8 cellular contexts compared by ENCODE assay signal in genomic region chr2:201235865-201236811, GRCh38. TPM values are rescaled to one million over a fixed set of nuclear protein-coding genes. Genes with fewer than 3 reads are reported as not detected.
DNase-seq lines count a peak whose midpoint lies in the region; ATAC-seq, FAIRE-seq and TF ChIP-seq lines count a peak whose summit lies in the region.

No MANE protein-coding gene starts in this region.

- peaks cover 59% of the 10 kb centered on the region for H3K4me1 Mint-ChIP-seq in activated CD4-positive, alpha-beta memory T cell treated with anti-CD3 and anti-CD28 coated beads, Interleukin-2, amount 10 ng/mL, durations not matched to agents 7 days and 5 days
- H3K4me1 Mint-ChIP-seq in natural killer cell treated with Interleukin-12 subunit alpha and Interleukin-12 subunit beta and Interleukin-15 and Interleukin-18, amount 100 ng/mL, for 72 hours (ENCODE audit: low read depth in 2 of 2), result peaks cover 54 to 65% of the 10 kb centered on the region in 2 donors

- peak overlapping the region in 1 of 2 donors; percentile 22 for H3K27ac ChIP-seq in uterus

- H3K4me1 ChIP-seq in uterus, result no peaks in the 10 kb centered on the region

- no peaks in the 10 kb centered on the region for H3K27me3 ChIP-seq in uterus

- DNase-seq in AG09309 (ENCODE audit: low read depth) (peak; percentile 55), GM12892 (ENCODE audit: insufficient read length) (no peak), NCI-H69 (lab: John Stamatoyannopoulos, UW) (peak; percentile 55), erythroblast (lab: John Stamatoyannopoulos, UW) (peak; percentile 76 to 84), uterus (peak; percentile 44 to 64)
- peak; percentile 64 for DNase-seq in activated CD4-positive, alpha-beta memory T cell treated with anti-CD3 and anti-CD28 coated beads, Interleukin-2, amount 10 ng/mL, durations not matched to agents 7 days and 5 days
- DNase-seq in natural killer cell treated with Interleukin-12 subunit alpha and Interleukin-12 subunit beta and Interleukin-15 and Interleukin-18, amount 100 ng/mL, for 72 hours (ENCODE audit: low spot score), result peak; percentile 79

- H3K27ac Mint-ChIP-seq in activated CD4-positive, alpha-beta memory T cell treated with anti-CD3 and anti-CD28 coated beads, Interleukin-2, amount 10 ng/mL, durations not matched to agents 7 days and 5 days, result peak overlapping the region; percentile 97
- H3K27ac Mint-ChIP-seq in natural killer cell treated with Interleukin-12 subunit alpha and Interleukin-12 subunit beta and Interleukin-15 and Interleukin-18, amount 100 ng/mL, for 72 hours, result peak overlapping the region; percentile 95 to 98

- H3K4me3 ChIP-seq in AG09309 (ENCODE audit: control insufficient read depth, low read depth, low read length) (no peak overlapping the region; the same call in 1 of the 2 replicates), uterus (no peak overlapping the region)

- TF ChIP-seq CTCF in AG09309 (IDR thresholded peaks at IDR 0.05; ENCODE audit: control insufficient read depth, insufficient read depth, low read depth, low read length, missing control alignments) (peak; percentile 58), uterus (IDR thresholded peaks at IDR 0.05) (peak; percentile 49 to 68 (median 62))

- peak in 1 of 2 donors; percentile 26 for ATAC-seq in natural killer cell treated with Interleukin-12 subunit alpha and Interleukin-12 subunit beta and Interleukin-15 and Interleukin-18, amount 100 ng/mL, for 72 hours
- no peak for ATAC-seq in HG03135 (IDR thresholded peaks at IDR 0.05; ENCODE audit: unreplicated experiment)

- TF ChIP-seq POLR2A in GM12892 (IDR thresholded peaks at IDR 0.05; ENCODE audit: low read depth, low read length) (no peak), erythroblast (IDR thresholded peaks at IDR 0.05; ENCODE audit: low read length) (peak; percentile 40), uterus (IDR thresholded peaks at IDR 0.05) (no peak)

- H3K9me3 Mint-ChIP-seq in activated CD4-positive, alpha-beta memory T cell treated with anti-CD3 and anti-CD28 coated beads, Interleukin-2, amount 10 ng/mL, durations not matched to agents 7 days and 5 days, result peaks cover 2% of the 10 kb centered on the region
- H3K9me3 Mint-ChIP-seq in natural killer cell treated with Interleukin-12 subunit alpha and Interleukin-12 subunit beta and Interleukin-15 and Interleukin-18, amount 100 ng/mL, for 72 hours, result no peaks in the 10 kb centered on the region

- H3K4me3 Mint-ChIP-seq in activated CD4-positive, alpha-beta memory T cell treated with anti-CD3 and anti-CD28 coated beads, Interleukin-2, amount 10 ng/mL, durations not matched to agents 7 days and 5 days, result peak overlapping the region; percentile 97
- H3K4me3 Mint-ChIP-seq in natural killer cell treated with Interleukin-12 subunit alpha and Interleukin-12 subunit beta and Interleukin-15 and Interleukin-18, amount 100 ng/mL, for 72 hours, result peak overlapping the region; percentile 99

- intact Hi-C loops in uterus (cut with DNase I; ENCODE audit: low total_unique reads), result no loop called here

- H3K9me3 ChIP-seq in uterus, result no peaks in the 10 kb centered on the region

- H3K36me3 Mint-ChIP-seq in activated CD4-positive, alpha-beta memory T cell treated with anti-CD3 and anti-CD28 coated beads, Interleukin-2, amount 10 ng/mL, durations not matched to agents 7 days and 5 days (ENCODE audit: low read depth), result peaks cover 60% of the 10 kb centered on the region
- peaks cover 27% of the 10 kb centered on the region for H3K36me3 Mint-ChIP-seq in natural killer cell treated with Interleukin-12 subunit alpha and Interleukin-12 subunit beta and Interleukin-15 and Interleukin-18, amount 100 ng/mL, for 72 hours

- POLR2A ChIA-PET in activated CD4-positive, alpha-beta memory T cell treated with anti-CD3 and anti-CD28 coated beads, Interleukin-2, amount 10 ng/mL, durations not matched to agents 7 days and 5 days (lab: Charles Lee), result interaction anchor here (1.0 to 4.6 kb wide), 7 partner anchors 17 to 523 kb away, joined by 3 to 290 read pairs (median 12); partner anchors contain the start of gene CASP8

- H3K36me3 ChIP-seq in uterus, result no peaks in the 10 kb centered on the region

- CTCF ChIA-PET in activated CD4-positive, alpha-beta memory T cell treated with anti-CD3 and anti-CD28 coated beads, Interleukin-2, amount 10 ng/mL, durations not matched to agents 7 days and 5 days (lab: Charles Lee), result interaction anchor here (0.7 to 4.5 kb wide), 18 partner anchors 15 to 943 kb away, joined by 3 to 317 read pairs (median 4); partner anchors contain the start of genes ALS2, CASP10, CASP8 and CFLAR

- FAIRE-seq in GM12892 (lab: Jason Lieb, UNC), result peak; percentile 62

- H3K27me3 Mint-ChIP-seq in activated CD4-positive, alpha-beta memory T cell treated with anti-CD3 and anti-CD28 coated beads, Interleukin-2, amount 10 ng/mL, durations not matched to agents 7 days and 5 days, result no peaks in the 10 kb centered on the region
- H3K27me3 Mint-ChIP-seq in natural killer cell treated with Interleukin-12 subunit alpha and Interleukin-12 subunit beta and Interleukin-15 and Interleukin-18, amount 100 ng/mL, for 72 hours, result no peaks in the 10 kb centered on the region

RNA-seq across cellular contexts. Expression of gene CASP8, which starts 24.2 kb away (rescaled TPM):
- 27.6 TPM for polyA plus RNA-seq in GM12892 (2012; ENCODE audit: missing spikeins)
- total RNA-seq in activated CD4-positive, alpha-beta memory T cell treated with anti-CD3 and anti-CD28 coated beads, Interleukin-2, amount 10 ng/mL, durations not matched to agents 7 days and 5 days, result 100 to 1,000 TPM in 1 of 2 experiments, 10 to 100 TPM in 1; 99.8 to 102 TPM
- 10 to 100 TPM; 76.8 to 83.7 TPM for total RNA-seq in natural killer cell treated with Interleukin-12 subunit alpha and Interleukin-12 subunit beta and Interleukin-15 and Interleukin-18, amount 100 ng/mL, for 72 hours
- total RNA-seq in uterus, result 100 to 1,000 TPM in 1 of 4 donors, 10 to 100 TPM in 2, 1 to 10 TPM in 1; 2.6 to 111 (median 20.7) TPM

RNA-seq across cellular contexts. Expression of gene CASP10, which starts 53.2 kb away (rescaled TPM):
- 7.7 TPM for polyA plus RNA-seq in GM12892 (2012; ENCODE audit: missing spikeins)
- 10 to 100 TPM; 47.8 to 51.3 TPM for total RNA-seq in activated CD4-positive, alpha-beta memory T cell treated with anti-CD3 and anti-CD28 coated beads, Interleukin-2, amount 10 ng/mL, durations not matched to agents 7 days and 5 days
- 10 to 100 TPM; 17.5 to 23.0 TPM for total RNA-seq in natural killer cell treated with Interleukin-12 subunit alpha and Interleukin-12 subunit beta and Interleukin-15 and Interleukin-18, amount 100 ng/mL, for 72 hours
- total RNA-seq in uterus, result 10 to 100 TPM in 2 of 4 donors, 1 to 10 TPM in 2; 1.8 to 21.6 (median 11.7) TPM
